Comparison of ENCODE assay signal across 1 cellular context in the genomic region with DNA sequence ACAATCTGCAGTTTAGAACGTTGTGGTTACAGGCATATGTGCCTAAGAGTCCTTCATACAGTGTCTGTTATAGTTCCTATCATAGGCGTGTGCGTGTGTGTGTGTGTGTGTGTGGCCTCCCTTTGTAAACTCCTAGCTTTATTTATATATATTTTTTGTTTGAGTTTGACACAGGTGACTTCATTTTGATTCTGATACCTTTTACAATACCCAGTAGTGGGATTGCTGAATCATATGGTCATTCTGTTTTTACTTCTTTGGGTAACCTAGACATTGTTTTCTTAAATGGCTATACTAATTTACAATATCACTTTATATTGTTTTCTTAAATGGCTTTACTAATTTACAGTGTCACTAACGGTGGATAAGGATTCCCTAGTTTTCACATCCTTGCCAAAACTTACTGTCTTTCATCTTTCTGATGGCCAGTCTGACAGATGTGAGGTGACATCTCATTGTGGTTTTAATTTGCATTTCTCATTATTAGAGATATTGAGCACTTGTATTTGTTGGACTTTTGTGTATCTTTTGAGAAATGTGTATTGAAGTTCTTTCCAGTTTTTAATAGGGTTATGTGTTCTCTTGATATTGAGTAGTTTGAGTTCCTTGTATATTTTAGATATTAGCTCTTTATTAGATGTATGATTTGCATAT.
TF ChIP-seq lines count a peak whose summit lies in the region.

No MANE protein-coding gene starts in this region.

TF ChIP-seq in GM12878, 131 proteins besides CTCF, POLR2A, EP300 and RAD21 (continued from another document and continues in another):
- peak; percentile 78 for TF ChIP-seq RUNX3 (IDR thresholded peaks at IDR 0.05; ENCODE audit: low read length)
- TF ChIP-seq NFYA (IDR thresholded peaks at IDR 0.05; ENCODE audit: borderline replicate concordance, low read depth, low read length): no peak
- TF ChIP-seq ETV6 (conservative IDR thresholded peaks at IDR 0.05 in 1 of 2, IDR thresholded peaks at IDR 0.05 in 1 of 2; ENCODE audit: borderline replicate concordance in 1 of 2, low read depth in 1 of 2): no peak
- TF ChIP-seq ZNF24 (IDR thresholded peaks at IDR 0.05): no peak
- TF ChIP-seq, protein P1, sequence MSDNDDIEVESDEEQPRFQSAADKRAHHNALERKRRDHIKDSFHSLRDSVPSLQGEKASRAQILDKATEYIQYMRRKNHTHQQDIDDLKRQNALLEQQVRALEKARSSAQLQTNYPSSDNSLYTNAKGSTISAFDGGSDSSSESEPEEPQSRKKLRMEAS (IDR thresholded peaks at IDR 0.05; ENCODE audit: low read depth, low read length): no peak
- no peak for TF ChIP-seq MYC (IDR thresholded peaks at IDR 0.05; ENCODE audit: insufficient read depth, insufficient read length, insufficient replicate concordance, low read length, severe bottlenecking)
- TF ChIP-seq JUNB (IDR thresholded peaks at IDR 0.05): peak; percentile 86
- no peak for TF ChIP-seq USF1 (IDR thresholded peaks at IDR 0.05; ENCODE audit: borderline replicate concordance, extremely low read length, insufficient read depth, low read depth, low read length)
- TF ChIP-seq TARDBP (IDR thresholded peaks at IDR 0.05; ENCODE audit: borderline replicate concordance): no peak
- TF ChIP-seq MEF2A (IDR thresholded peaks at IDR 0.05; ENCODE audit: insufficient read depth, low read depth, low read length): no peak
- TF ChIP-seq GABPA (IDR thresholded peaks at IDR 0.05; ENCODE audit: low read depth): peak; percentile 18; the same call in 1 of the 2 replicates
- peak; percentile 47; the same call in 1 of the 2 replicates for TF ChIP-seq NFIC (IDR thresholded peaks at IDR 0.05; ENCODE audit: low read depth, low read length)
- TF ChIP-seq, protein P2, sequence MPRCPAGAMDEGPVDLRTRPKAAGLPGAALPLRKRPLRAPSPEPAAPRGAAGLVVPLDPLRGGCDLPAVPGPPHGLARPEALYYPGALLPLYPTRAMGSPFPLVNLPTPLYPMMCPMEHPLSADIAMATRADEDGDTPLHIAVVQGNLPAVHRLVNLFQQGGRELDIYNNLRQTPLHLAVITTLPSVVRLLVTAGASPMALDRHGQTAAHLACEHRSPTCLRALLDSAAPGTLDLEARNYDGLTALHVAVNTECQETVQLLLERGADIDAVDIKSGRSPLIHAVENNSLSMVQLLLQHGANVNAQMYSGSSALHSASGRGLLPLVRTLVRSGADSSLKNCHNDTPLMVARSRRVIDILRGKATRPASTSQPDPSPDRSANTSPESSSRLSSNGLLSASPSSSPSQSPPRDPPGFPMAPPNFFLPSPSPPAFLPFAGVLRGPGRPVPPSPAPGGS (IDR thresholded peaks at IDR 0.05; ENCODE audit: borderline replicate concordance, insufficient read depth, low read depth, low read length, poor library complexity, severe bottlenecking): no peak
- TF ChIP-seq ZNF622 (IDR thresholded peaks at IDR 0.05): no peak
- TF ChIP-seq ATF2 (IDR thresholded peaks at IDR 0.05; ENCODE audit: low read length): 0 out of 2 replicates have a peak, but pooled peaks have one; percentile 25
- TF ChIP-seq, protein P3, sequence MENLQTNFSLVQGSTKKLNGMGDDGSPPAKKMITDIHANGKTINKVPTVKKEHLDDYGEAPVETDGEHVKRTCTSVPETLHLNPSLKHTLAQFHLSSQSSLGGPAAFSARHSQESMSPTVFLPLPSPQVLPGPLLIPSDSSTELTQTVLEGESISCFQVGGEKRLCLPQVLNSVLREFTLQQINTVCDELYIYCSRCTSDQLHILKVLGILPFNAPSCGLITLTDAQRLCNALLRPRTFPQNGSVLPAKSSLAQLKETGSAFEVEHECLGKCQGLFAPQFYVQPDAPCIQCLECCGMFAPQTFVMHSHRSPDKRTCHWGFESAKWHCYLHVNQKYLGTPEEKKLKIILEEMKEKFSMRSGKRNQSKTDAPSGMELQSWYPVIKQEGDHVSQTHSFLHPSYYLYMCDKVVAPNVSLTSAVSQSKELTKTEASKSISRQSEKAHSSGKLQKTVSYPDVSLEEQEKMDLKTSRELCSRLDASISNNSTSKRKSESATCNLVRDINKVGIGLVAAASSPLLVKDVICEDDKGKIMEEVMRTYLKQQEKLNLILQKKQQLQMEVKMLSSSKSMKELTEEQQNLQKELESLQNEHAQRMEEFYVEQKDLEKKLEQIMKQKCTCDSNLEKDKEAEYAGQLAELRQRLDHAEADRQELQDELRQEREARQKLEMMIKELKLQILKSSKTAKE (IDR thresholded peaks at IDR 0.05; ENCODE audit: low read depth, poor library complexity, severe bottlenecking): no peak
- TF ChIP-seq, protein P4, sequence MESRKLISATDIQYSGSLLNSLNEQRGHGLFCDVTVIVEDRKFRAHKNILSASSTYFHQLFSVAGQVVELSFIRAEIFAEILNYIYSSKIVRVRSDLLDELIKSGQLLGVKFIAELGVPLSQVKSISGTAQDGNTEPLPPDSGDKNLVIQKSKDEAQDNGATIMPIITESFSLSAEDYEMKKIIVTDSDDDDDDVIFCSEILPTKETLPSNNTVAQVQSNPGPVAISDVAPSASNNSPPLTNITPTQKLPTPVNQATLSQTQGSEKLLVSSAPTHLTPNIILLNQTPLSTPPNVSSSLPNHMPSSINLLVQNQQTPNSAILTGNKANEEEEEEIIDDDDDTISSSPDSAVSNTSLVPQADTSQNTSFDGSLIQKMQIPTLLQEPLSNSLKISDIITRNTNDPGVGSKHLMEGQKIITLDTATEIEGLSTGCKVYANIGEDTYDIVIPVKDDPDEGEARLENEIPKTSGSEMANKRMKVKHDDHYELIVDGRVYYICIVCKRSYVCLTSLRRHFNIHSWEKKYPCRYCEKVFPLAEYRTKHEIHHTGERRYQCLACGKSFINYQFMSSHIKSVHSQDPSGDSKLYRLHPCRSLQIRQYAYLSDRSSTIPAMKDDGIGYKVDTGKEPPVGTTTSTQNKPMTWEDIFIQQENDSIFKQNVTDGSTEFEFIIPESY (IDR thresholded peaks at IDR 0.05): no peak
- no peak for TF ChIP-seq HCFC1 (IDR thresholded peaks at IDR 0.05; ENCODE audit: low read length)
- TF ChIP-seq LARP7 (IDR thresholded peaks at IDR 0.05): no peak
- TF ChIP-seq, protein P5, sequence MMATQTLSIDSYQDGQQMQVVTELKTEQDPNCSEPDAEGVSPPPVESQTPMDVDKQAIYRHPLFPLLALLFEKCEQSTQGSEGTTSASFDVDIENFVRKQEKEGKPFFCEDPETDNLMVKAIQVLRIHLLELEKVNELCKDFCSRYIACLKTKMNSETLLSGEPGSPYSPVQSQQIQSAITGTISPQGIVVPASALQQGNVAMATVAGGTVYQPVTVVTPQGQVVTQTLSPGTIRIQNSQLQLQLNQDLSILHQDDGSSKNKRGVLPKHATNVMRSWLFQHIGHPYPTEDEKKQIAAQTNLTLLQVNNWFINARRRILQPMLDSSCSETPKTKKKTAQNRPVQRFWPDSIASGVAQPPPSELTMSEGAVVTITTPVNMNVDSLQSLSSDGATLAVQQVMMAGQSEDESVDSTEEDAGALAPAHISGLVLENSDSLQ (IDR thresholded peaks at IDR 0.05): peak; percentile 74
- TF ChIP-seq IRF4 (IDR thresholded peaks at IDR 0.05; ENCODE audit: low read depth, low read length): no peak
- TF ChIP-seq RB1 (IDR thresholded peaks at IDR 0.05; ENCODE audit: borderline replicate concordance): no peak
- TF ChIP-seq MYB (IDR thresholded peaks at IDR 0.05; ENCODE audit: borderline replicate concordance, low read depth, low read length): no peak
- TF ChIP-seq CHD2 (IDR thresholded peaks at IDR 0.05; ENCODE audit: borderline replicate concordance, low read depth, low read length): no peak
- no peak for TF ChIP-seq WRNIP1 (IDR thresholded peaks at IDR 0.05; ENCODE audit: borderline replicate concordance, low read depth, low read length)
- TF ChIP-seq E2F8 (IDR thresholded peaks at IDR 0.05; ENCODE audit: low read depth, partially characterized antibody): no peak
- TF ChIP-seq NR2C1 (IDR thresholded peaks at IDR 0.05): no peak
- no peak for TF ChIP-seq MXI1 (IDR thresholded peaks at IDR 0.05; ENCODE audit: low read depth, low read length)
- TF ChIP-seq STAT3 (IDR thresholded peaks at IDR 0.05; ENCODE audit: low read depth, low read length): no peak
- no peak for TF ChIP-seq NFXL1 (IDR thresholded peaks at IDR 0.05; ENCODE audit: borderline replicate concordance)
- TF ChIP-seq KDM1A (IDR thresholded peaks at IDR 0.05; ENCODE audit: borderline replicate concordance): no peak
- TF ChIP-seq FOXK2 (IDR thresholded peaks at IDR 0.05): no peak
- TF ChIP-seq NR2C2 (IDR thresholded peaks at IDR 0.05; ENCODE audit: borderline replicate concordance, control insufficient read depth, insufficient read length, low read depth): no peak
- peak; percentile 34; the same call in 1 of the 2 replicates for TF ChIP-seq ZBTB40 (IDR thresholded peaks at IDR 0.05; ENCODE audit: borderline replicate concordance)
- TF ChIP-seq, protein P6, sequence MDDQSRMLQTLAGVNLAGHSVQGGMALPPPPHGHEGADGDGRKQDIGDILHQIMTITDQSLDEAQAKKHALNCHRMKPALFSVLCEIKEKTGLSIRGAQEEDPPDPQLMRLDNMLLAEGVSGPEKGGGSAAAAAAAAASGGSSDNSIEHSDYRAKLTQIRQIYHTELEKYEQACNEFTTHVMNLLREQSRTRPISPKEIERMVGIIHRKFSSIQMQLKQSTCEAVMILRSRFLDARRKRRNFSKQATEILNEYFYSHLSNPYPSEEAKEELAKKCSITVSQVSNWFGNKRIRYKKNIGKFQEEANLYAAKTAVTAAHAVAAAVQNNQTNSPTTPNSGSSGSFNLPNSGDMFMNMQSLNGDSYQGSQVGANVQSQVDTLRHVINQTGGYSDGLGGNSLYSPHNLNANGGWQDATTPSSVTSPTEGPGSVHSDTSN (IDR thresholded peaks at IDR 0.05; ENCODE audit: insufficient replicate concordance, low read depth, low read length): no peak
